In genomic region chr9:36189978-36190377, GRCh38 we compare ENCODE assay signal across 8 cellular contexts. TPM values are rescaled to one million over a fixed set of nuclear protein-coding genes. Genes with fewer than 3 reads are reported as not detected.
DNase-seq lines count a peak whose midpoint lies in the region; ATAC-seq and TF ChIP-seq lines count a peak whose summit lies in the region.

No MANE protein-coding gene starts in this region.

- H3K27me3 Mint-ChIP-seq in natural killer cell (ENCODE audit: low read depth in 2 of 2), result no peaks in the 10 kb centered on the region

- H3K4me3 Mint-ChIP-seq in natural killer cell, result peak overlapping the region; percentile 98

- H3K4me1 ChIP-seq in Loucy (ENCODE audit: insufficient read depth, low read length, poor library complexity, severe bottlenecking), result peaks cover 40% of the 10 kb centered on the region

- no peak for TF ChIP-seq CTCF in Loucy (conservative IDR thresholded peaks at IDR 0.05; ENCODE audit: low read length)
- TF ChIP-seq CTCF in coronary artery (IDR thresholded peaks at IDR 0.05), result no peak
- no peak for TF ChIP-seq CTCF in natural killer cell (IDR thresholded peaks at IDR 0.05)

- no peaks in the 10 kb centered on the region for H3K9me3 Mint-ChIP-seq in natural killer cell

- H3K4me1 Mint-ChIP-seq in natural killer cell, result peaks cover 57 to 68% of the 10 kb centered on the region in 2 donors

- no peaks in the 10 kb centered on the region for H3K9me2 ChIP-seq in Loucy (replicated peaks; ENCODE audit: low read depth, low read length)

- H3K9ac ChIP-seq in Loucy (ENCODE audit: low read depth, low read length, poor library complexity, severe bottlenecking), result peak overlapping the region; percentile 96

- H4K20me1 ChIP-seq in Loucy (ENCODE audit: insufficient read depth, low read length, poor library complexity, severe bottlenecking), result peaks cover 39% of the 10 kb centered on the region

- H3K79me2 ChIP-seq in Loucy (ENCODE audit: insufficient read depth, low read length), result peaks cover 42% of the 10 kb centered on the region

- H3K36me3 Mint-ChIP-seq in natural killer cell, result peaks cover 4% of the 10 kb centered on the region

- no peaks in the 10 kb centered on the region for H3K9me3 ChIP-seq in Loucy (ENCODE audit: insufficient read depth, low read depth, low read length)

- H3K27ac ChIP-seq in coronary artery, result peak overlapping the region; percentile 79 to 91

- intact Hi-C loops in natural killer cell (cut with micrococcal nuclease), result loop anchor here (1.0 to 2.0 kb wide), 3 partner anchors 38 to 68 kb away; partner anchors contain the start of gene GNE

- DNase-seq in CD1c-positive myeloid dendritic cell (ENCODE audit: extremely low spot score) (peak; percentile 42), coronary artery (ENCODE audit: low spot score) (no peak), natural killer cell (no peak)
- no peak for DNase-seq in NK-92 treated with Interleukin-12 subunit alpha and Interleukin-12 subunit beta, amount 100 ng/mL, for 24 hours (lab: John Stamatoyannopoulos, UW)
- no peak for DNase-seq in effector CD4-positive, alpha-beta T cell
- DNase-seq in stimulated activated CD4-positive, alpha-beta T cell treated with anti-CD3 and anti-CD28 coated beads, Interleukin-12 subunit alpha, Interleukin-12 subunit beta, amount 100 ng/mL, for 4 hours, result no peak

- no peaks in the 10 kb centered on the region for H3F3A ChIP-seq in Loucy (ENCODE audit: low read depth)

- H3K36me3 ChIP-seq in Loucy (ENCODE audit: insufficient read depth, low read length), result no peaks in the 10 kb centered on the region

- H3K27me3 ChIP-seq in Loucy (ENCODE audit: insufficient read depth, low read length, poor library complexity, severe bottlenecking), result no peaks in the 10 kb centered on the region

- H3K4me2 ChIP-seq in Loucy (ENCODE audit: low read depth, low read length, poor library complexity, severe bottlenecking), result peak overlapping the region; percentile 88

- H3K27ac Mint-ChIP-seq in natural killer cell, result peak overlapping the region; percentile 84 to 91

- H3K4me3 ChIP-seq in Loucy (ENCODE audit: low read length, poor library complexity, severe bottlenecking) (peak overlapping the region; percentile 96), coronary artery (peak overlapping the region; percentile 93)

- H2AFZ ChIP-seq in Loucy (ENCODE audit: low read length), result peak overlapping the region; percentile 71

- no peak for ATAC-seq in natural killer cell
- ATAC-seq in GM19023 (IDR thresholded peaks at IDR 0.05; ENCODE audit: unreplicated experiment), result no peak

RNA-seq across cellular contexts. Expression of gene CLTA, which starts 0.7 kb away (rescaled TPM):
- 10 to 100 TPM; 49.4 to 62.0 (median 52.6) TPM for total RNA-seq in natural killer cell

RNA-seq across cellular contexts. Expression of gene CCIN, which starts 20.8 kb away (rescaled TPM):
- 1 to 10 TPM; 2.0 to 2.8 (median 2.0) TPM for total RNA-seq in natural killer cell

RNA-seq across cellular contexts. Expression of gene GLIPR2, which starts 53.4 kb away (rescaled TPM):
- total RNA-seq in natural killer cell, result 100 to 1,000 TPM; 124 to 135 (median 125) TPM
